23 cellular contexts compared by ENCODE assay signal in genomic region chr5:52449506-52449905, GRCh38.
"Had no signal": no experiment of that assay in that cellular context is flagged by ENCODE, and none has a peak within 500 bp of the region (broad histone marks: within the 10 kb centered on the region; RNA-seq: fewer than 3 reads in every experiment).

No MANE protein-coding gene starts in this region.

- H3K9me3 Mint-ChIP-seq: activated naive CD4-positive, alpha-beta T cell treated with anti-CD3 and anti-CD28 coated beads for 36 hours; activated naive CD8-positive, alpha-beta T cell treated with anti-CD3 and anti-CD28 coated beads for 36 hours; nephron progenitor cell had no signal

- FAIRE-seq: colon, pancreas had no signal

- DNase-seq: activated CD4-positive, alpha-beta T cell treated with anti-CD3 and anti-CD28 coated beads for 36 hours; activated CD4-positive, CD25-positive, alpha-beta regulatory T cell; activated CD8-positive, alpha-beta memory T cell treated with anti-CD3 and anti-CD28 coated beads, Interleukin-2, amount 10 ng/mL, durations not matched to agents 7 days and 5 days; activated CD8-positive, alpha-beta T cell treated with anti-CD3 and anti-CD28 coated beads, Interleukin-2, amount 10 ng/mL, durations not matched to agents 7 days and 5 days; activated effector memory CD4-positive, alpha-beta T cell treated with Interleukin-2 at 50 U/mL for 16 hours; activated naive CD4-positive, alpha-beta T cell treated with anti-CD3 and anti-CD28 coated beads for 36 hours; activated naive CD8-positive, alpha-beta T cell treated with anti-CD3 and anti-CD28 coated beads for 36 hours; adrenal gland; aorta; body of pancreas; dorsolateral prefrontal cortex; effector memory CD4-positive, alpha-beta T cell; heart left ventricle; mesendoderm; nephron progenitor cell; nucleus accumbens; pancreas; stimulated activated CD4-positive, alpha-beta T cell treated with anti-CD3 and anti-CD28 coated beads, Interleukin-15, amount 100 ng/mL, for 24 hours; stimulated activated CD4-positive, alpha-beta T cell treated with anti-CD3 and anti-CD28 coated beads, Interleukin-2, amount 100 ng/mL, for 24 hours; stimulated activated naive B cell treated with anti-CD40 and anti-IgM and Interleukin-4, amounts not matched to agents 10 μg/mL and 1 μg/mL and 100 μg/mL, for 72 hours; stomach; upper lobe of left lung had no signal

- H3K27ac Mint-ChIP-seq: activated CD4-positive, alpha-beta T cell treated with anti-CD3 and anti-CD28 coated beads for 36 hours; activated CD8-positive, alpha-beta memory T cell treated with anti-CD3 and anti-CD28 coated beads, Interleukin-2, amount 10 ng/mL, durations not matched to agents 7 days and 5 days; activated CD8-positive, alpha-beta T cell treated with anti-CD3 and anti-CD28 coated beads, Interleukin-2, amount 10 ng/mL, durations not matched to agents 7 days and 5 days; activated naive CD4-positive, alpha-beta T cell treated with anti-CD3 and anti-CD28 coated beads for 36 hours; activated naive CD8-positive, alpha-beta T cell treated with anti-CD3 and anti-CD28 coated beads for 36 hours; nephron progenitor cell; stimulated activated naive B cell treated with anti-CD40 and anti-IgM and Interleukin-4, amounts not matched to agents 10 μg/mL and 1 μg/mL and 100 μg/mL, for 72 hours had no signal

- H3K4me3 Mint-ChIP-seq: activated CD4-positive, alpha-beta T cell treated with anti-CD3 and anti-CD28 coated beads for 36 hours; activated CD8-positive, alpha-beta memory T cell treated with anti-CD3 and anti-CD28 coated beads, Interleukin-2, amount 10 ng/mL, durations not matched to agents 7 days and 5 days; activated CD8-positive, alpha-beta T cell treated with anti-CD3 and anti-CD28 coated beads, Interleukin-2, amount 10 ng/mL, durations not matched to agents 7 days and 5 days; activated naive CD4-positive, alpha-beta T cell treated with anti-CD3 and anti-CD28 coated beads for 36 hours; activated naive CD8-positive, alpha-beta T cell treated with anti-CD3 and anti-CD28 coated beads for 36 hours; nephron progenitor cell; stimulated activated naive B cell treated with anti-CD40 and anti-IgM and Interleukin-4, amounts not matched to agents 10 μg/mL and 1 μg/mL and 100 μg/mL, for 72 hours had no signal

- H3K4me1 Mint-ChIP-seq: activated CD4-positive, alpha-beta T cell treated with anti-CD3 and anti-CD28 coated beads for 36 hours; activated CD8-positive, alpha-beta memory T cell treated with anti-CD3 and anti-CD28 coated beads, Interleukin-2, amount 10 ng/mL, durations not matched to agents 7 days and 5 days; activated naive CD8-positive, alpha-beta T cell treated with anti-CD3 and anti-CD28 coated beads for 36 hours; stimulated activated naive B cell treated with anti-CD40 and anti-IgM and Interleukin-4, amounts not matched to agents 10 μg/mL and 1 μg/mL and 100 μg/mL, for 72 hours had no signal

- H3K36me3 Mint-ChIP-seq: activated CD8-positive, alpha-beta memory T cell treated with anti-CD3 and anti-CD28 coated beads, Interleukin-2, amount 10 ng/mL, durations not matched to agents 7 days and 5 days; activated naive CD8-positive, alpha-beta T cell treated with anti-CD3 and anti-CD28 coated beads for 36 hours; stimulated activated naive B cell treated with anti-CD40 and anti-IgM and Interleukin-4, amounts not matched to agents 10 μg/mL and 1 μg/mL and 100 μg/mL, for 72 hours had no signal

- H3K27me3 Mint-ChIP-seq: activated CD4-positive, alpha-beta T cell treated with anti-CD3 and anti-CD28 coated beads for 36 hours; stimulated activated naive B cell treated with anti-CD40 and anti-IgM and Interleukin-4, amounts not matched to agents 10 μg/mL and 1 μg/mL and 100 μg/mL, for 72 hours had no signal
